In genomic region chr3:105647047-105647446, GRCh38 we compare ENCODE assay signal across 10 cellular contexts.
A peak's percentile ranks its signal among the peaks of the same experiment; 100 is the strongest.
DNase-seq lines count a peak whose midpoint lies in the region; ATAC-seq and TF ChIP-seq lines count a peak whose summit lies in the region.
"Had no signal": no experiment of that assay in that cellular context is flagged by ENCODE, and none has a peak within 500 bp of the region (broad histone marks: within the 10 kb centered on the region; RNA-seq: fewer than 3 reads in every experiment).

No MANE protein-coding gene starts in this region.

- H3K36me3 ChIP-seq in BE2C, result no peaks in the 10 kb centered on the region
- no peaks in the 10 kb centered on the region for H3K36me3 ChIP-seq in effector memory CD4-positive, alpha-beta T cell (ENCODE audit: control insufficient read depth, insufficient read depth, low read length)
- H3K36me3 ChIP-seq: right lobe of liver had no signal

- no peaks in the 10 kb centered on the region for H3K27me3 ChIP-seq in BE2C
- H3K27me3 ChIP-seq in effector memory CD4-positive, alpha-beta T cell (replicated peaks; ENCODE audit: control insufficient read depth, insufficient read depth, low read length, poor library complexity, severe bottlenecking), result no peaks in the 10 kb centered on the region
- H3K27me3 ChIP-seq: right lobe of liver had no signal

- H3K9me3 ChIP-seq in BE2C, result no peaks in the 10 kb centered on the region
- H3K9me3 ChIP-seq in effector memory CD4-positive, alpha-beta T cell (ENCODE audit: control insufficient read depth, low read length), result no peaks in the 10 kb centered on the region
- H3K9me3 ChIP-seq: right lobe of liver had no signal

- DNase-seq in BE2C (peak; percentile 68), HT-29 (ENCODE audit: low spot score) (peak; percentile 32), SW 1271 (lab: John Stamatoyannopoulos, UW) (peak; percentile 3 to 43), hepatic stellate cell (ENCODE audit: low spot score) (peak; percentile 12), NCI-H2196 treated with DMSO at 0.1 percent for 48 hours (lab: John Stamatoyannopoulos, UW; ENCODE audit: unreplicated experiment) (no peak)
- no peak for DNase-seq in effector memory CD4-positive, alpha-beta T cell
- DNase-seq: NCI-H510A, right lobe of liver had no signal

- ATAC-seq in GM21825 (IDR thresholded peaks at IDR 0.05; ENCODE audit: unreplicated experiment) (no peak), GM21526 (IDR thresholded peaks at IDR 0.05; ENCODE audit: low FRiP score, unreplicated experiment) (no peak)

- H3K27ac ChIP-seq in effector memory CD4-positive, alpha-beta T cell (ENCODE audit: insufficient read depth, low read length, poor library complexity, severe bottlenecking), result no peak overlapping the region
- H3K27ac ChIP-seq: right lobe of liver had no signal

- peaks cover 3% of the 10 kb centered on the region for H3K4me1 ChIP-seq in BE2C
- H3K4me1 ChIP-seq in effector memory CD4-positive, alpha-beta T cell (ENCODE audit: control insufficient read depth, insufficient read depth, low read length, poor library complexity, severe bottlenecking), result no peaks in the 10 kb centered on the region
- H3K4me1 ChIP-seq: right lobe of liver had no signal

- H3K4me3 ChIP-seq in BE2C (ENCODE audit: low read depth, low read length), result no peak overlapping the region
- no peak overlapping the region for H3K4me3 ChIP-seq in effector memory CD4-positive, alpha-beta T cell (ENCODE audit: insufficient read depth, low read depth, low read length, poor library complexity, severe bottlenecking)
- H3K4me3 ChIP-seq: right lobe of liver had no signal

- TF ChIP-seq CTCF in BE2C (IDR thresholded peaks at IDR 0.05; ENCODE audit: low read depth, low read length), result no peak

Comparison
In these comparisons a context has a peak if more than half of its experiments do, and no peak if none do; other contexts are left out.
1. DNase-seq: peak in BE2C (single experiment), HT-29 (single experiment), SW 1271 (2 of 2) and hepatic stellate cell (single experiment); none in NCI-H2196 treated with DMSO at 0.1 percent for 48 hours (single experiment) and effector memory CD4-positive, alpha-beta T cell (0 of 3).